ENCODE assay signal across 8 cellular contexts in genomic region chr19:33241530-33242101, GRCh38. TPM values are rescaled to one million over a fixed set of nuclear protein-coding genes. Genes with fewer than 3 reads are reported as not detected.
A peak's percentile ranks its signal among the peaks of the same experiment; 100 is the strongest.
DNase-seq lines count a peak whose midpoint lies in the region; ATAC-seq and TF ChIP-seq lines count a peak whose summit lies in the region.

No MANE protein-coding gene starts in this region.

- H3K4me3 ChIP-seq in cardiac muscle cell: no peak overlapping the region

- no peaks in the 10 kb centered on the region for H3K9me3 ChIP-seq in cardiac muscle cell (ENCODE audit: low read depth)

- TF ChIP-seq CTCF in cardiac muscle cell (IDR thresholded peaks at IDR 0.05; ENCODE audit: low read depth, low read length): peak; percentile 62

- H3K4me1 ChIP-seq in cardiac muscle cell (ENCODE audit: low read depth): no peaks in the 10 kb centered on the region

- H3K27ac ChIP-seq in cardiac muscle cell: no peak overlapping the region

- peak; percentile 23 to 50 for ATAC-seq in activated CD4-positive, CD25-positive, alpha-beta regulatory T cell treated with anti-CD3 and anti-CD28 coated beads, Interleukin-2, amount 50 U/mL, for 24 hours
- no peak for ATAC-seq in GM21526 (IDR thresholded peaks at IDR 0.05; ENCODE audit: low FRiP score, unreplicated experiment)
- no peak for ATAC-seq in HG03039 (IDR thresholded peaks at IDR 0.05; ENCODE audit: unreplicated experiment)

- no peaks in the 10 kb centered on the region for H3K27me3 ChIP-seq in cardiac muscle cell

- H3K36me3 ChIP-seq in cardiac muscle cell: no peaks in the 10 kb centered on the region

- no peak for DNase-seq in activated CD4-positive, CD25-positive, alpha-beta regulatory T cell treated with anti-CD3 and anti-CD28 coated beads, Interleukin-2, amount 50 U/mL, for 72 hours
- DNase-seq in UCSD-AML1 (lab: John Stamatoyannopoulos, UW; ENCODE audit: unreplicated experiment): peak; percentile 49
- DNase-seq in cardiac muscle cell (ENCODE audit: low read depth in 1 of 2, low spot score in 1 of 2): no peak
- peak; percentile 31 for DNase-seq in stimulated activated CD8-positive, alpha-beta memory T cell treated with anti-CD3 and anti-CD28 coated beads, Interleukin-4, amount 100 ng/mL, for 24 hours (ENCODE audit: low read depth)
- no peak for DNase-seq in pons (ENCODE audit: low spot score)

RNA-seq across cellular contexts. Expression of gene SLC7A10, which starts 16.0 kb away (rescaled TPM):
- not detected in 2 replicates for total RNA-seq in cardiac muscle cell
- 0.86 TPM in 1 of 2 replicates, not detected in the other for polyA plus RNA-seq in cardiac muscle cell

RNA-seq across cellular contexts. Expression of gene LRP3, which starts 47.5 kb away (rescaled TPM):
- 38.4 and 51.5 TPM in 2 replicates for total RNA-seq in cardiac muscle cell
- polyA plus RNA-seq in cardiac muscle cell: 31.8 and 39.4 TPM in 2 replicates

Comparison
In these comparisons a context has a peak if more than half of its experiments do, and no peak if none do; other contexts are left out.
1. ATAC-seq: peak in activated CD4-positive, CD25-positive, alpha-beta regulatory T cell treated with anti-CD3 and anti-CD28 coated beads, Interleukin-2, amount 50 U/mL, for 24 hours (2 of 2); none in GM21526 (single experiment) and HG03039 (single experiment).
2. DNase-seq: peak in UCSD-AML1 (single experiment) and stimulated activated CD8-positive, alpha-beta memory T cell treated with anti-CD3 and anti-CD28 coated beads, Interleukin-4, amount 100 ng/mL, for 24 hours (single experiment); none in activated CD4-positive, CD25-positive, alpha-beta regulatory T cell treated with anti-CD3 and anti-CD28 coated beads, Interleukin-2, amount 50 U/mL, for 72 hours (single experiment), cardiac muscle cell (0 of 2) and pons (single experiment).